Comparison of ENCODE assay signal across 23 cellular contexts in the genomic region with DNA sequence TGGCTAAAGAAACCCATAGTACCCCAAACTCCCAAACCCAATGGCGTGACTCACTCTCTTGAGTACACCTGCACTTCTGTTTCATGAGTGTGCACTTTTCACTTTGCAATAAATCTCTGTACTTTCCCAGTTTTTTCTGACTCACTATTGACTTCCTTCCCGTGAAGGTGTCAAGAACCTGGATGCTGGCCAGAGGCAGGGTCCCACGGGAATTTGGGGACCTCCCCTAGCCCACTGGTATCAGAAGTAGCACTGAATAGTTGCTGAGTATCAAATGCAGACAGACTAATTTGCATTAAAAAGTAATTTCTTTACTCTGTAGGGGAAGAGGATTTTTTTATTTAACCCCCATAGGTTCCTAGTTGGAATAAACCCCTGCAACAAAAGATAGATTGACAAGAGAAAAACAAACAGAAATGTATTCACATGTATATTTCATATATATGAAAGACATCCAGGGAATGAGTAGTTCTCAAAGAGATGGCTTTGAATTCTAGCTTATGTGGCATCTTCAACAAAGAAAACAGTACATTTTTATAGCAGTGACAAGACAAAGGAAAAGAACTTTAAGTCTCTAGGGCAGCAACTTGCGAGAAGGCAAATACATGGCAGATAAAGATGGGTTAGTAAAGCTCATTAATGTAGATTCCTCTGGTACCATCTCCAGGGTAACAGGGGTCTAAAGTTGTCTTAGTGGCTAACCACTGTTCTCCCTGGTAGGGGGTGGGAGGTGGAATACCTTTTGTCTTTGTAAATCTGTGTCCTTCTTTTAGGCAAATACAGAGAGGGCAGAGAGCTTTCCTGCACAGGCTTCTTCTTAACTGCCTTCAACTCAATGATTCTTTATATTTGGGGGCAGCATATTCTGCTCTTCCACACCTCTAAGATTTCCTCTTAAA.
DNase-seq lines count a peak whose midpoint lies in the region; ATAC-seq and TF ChIP-seq lines count a peak whose summit lies in the region.
"Had no signal": no experiment of that assay in that cellular context is flagged by ENCODE, and none has a peak within 500 bp of the region (broad histone marks: within the 10 kb centered on the region; RNA-seq: fewer than 3 reads in every experiment).

No MANE protein-coding gene starts in this region.

- H3K4me3 Mint-ChIP-seq in endodermal cell (no peak overlapping the region), neural progenitor cell (no peak overlapping the region)
- H3K4me3 Mint-ChIP-seq in activated CD8-positive, alpha-beta T cell treated with anti-CD3 and anti-CD28 coated beads for 36 hours: no peak overlapping the region
- H3K4me3 Mint-ChIP-seq: CD8-positive, alpha-beta memory T cell had no signal

- no peak overlapping the region for H3K4me3 ChIP-seq in endodermal cell (ENCODE audit: low read length)
- H3K4me3 ChIP-seq in neural progenitor cell: no peak overlapping the region
- H3K4me3 ChIP-seq: MG63, Peyer's patch, SJCRH30 had no signal

- H3K4me1 Mint-ChIP-seq in endodermal cell: peaks cover 14% of the 10 kb centered on the region
- peaks cover 20% of the 10 kb centered on the region for H3K4me1 Mint-ChIP-seq in neural progenitor cell
- H3K4me1 Mint-ChIP-seq in activated CD8-positive, alpha-beta T cell treated with anti-CD3 and anti-CD28 coated beads for 36 hours (ENCODE audit: low read depth): no peaks in the 10 kb centered on the region
- H3K4me1 Mint-ChIP-seq: CD8-positive, alpha-beta memory T cell had no signal

- H3K36me3 ChIP-seq in endodermal cell (ENCODE audit: control insufficient read depth, insufficient read depth, low read length) (no peaks in the 10 kb centered on the region), neural progenitor cell (no peaks in the 10 kb centered on the region)
- H3K36me3 ChIP-seq: MG63, Peyer's patch, SJCRH30 had no signal

- intact Hi-C loops in activated CD8-positive, alpha-beta T cell treated with anti-CD3 and anti-CD28 coated beads for 36 hours (cut with micrococcal nuclease): no loop called here

- H3K9me3 ChIP-seq in endodermal cell (ENCODE audit: control insufficient read depth, low read length) (no peaks in the 10 kb centered on the region), neural progenitor cell (ENCODE audit: low read depth) (no peaks in the 10 kb centered on the region)
- H3K9me3 ChIP-seq: MG63, Peyer's patch, SJCRH30 had no signal

- H2AFZ ChIP-seq in neural progenitor cell (replicated peaks): no peak overlapping the region

- H3K27me3 Mint-ChIP-seq in endodermal cell (ENCODE audit: insufficient read depth) (no peaks in the 10 kb centered on the region), neural progenitor cell (ENCODE audit: insufficient read depth, low read depth) (no peaks in the 10 kb centered on the region)
- H3K27me3 Mint-ChIP-seq in activated CD8-positive, alpha-beta T cell treated with anti-CD3 and anti-CD28 coated beads for 36 hours: no peaks in the 10 kb centered on the region
- H3K27me3 Mint-ChIP-seq: CD8-positive, alpha-beta memory T cell had no signal

- no peaks in the 10 kb centered on the region for H3K27me3 ChIP-seq in endodermal cell (ENCODE audit: control insufficient read depth, insufficient read depth, low read length, poor library complexity, severe bottlenecking)
- no peaks in the 10 kb centered on the region for H3K27me3 ChIP-seq in neural progenitor cell
- H3K27me3 ChIP-seq: MG63, Peyer's patch, SJCRH30 had no signal

- no peak for TF ChIP-seq CTCF in endodermal cell (conservative IDR thresholded peaks at IDR 0.05)
- TF ChIP-seq CTCF in neural progenitor cell (IDR thresholded peaks at IDR 0.05): no peak
- TF ChIP-seq CTCF in activated CD8-positive, alpha-beta T cell treated with anti-CD3 and anti-CD28 coated beads for 36 hours (IDR thresholded peaks at IDR 0.05): no peak

- H3K27ac ChIP-seq in endodermal cell (ENCODE audit: low read depth, low read length): peak overlapping the region; percentile 6
- H3K27ac ChIP-seq in neural progenitor cell: no peak overlapping the region
- H3K27ac ChIP-seq: Peyer's patch, SJCRH30 had no signal

- no peaks in the 10 kb centered on the region for H4K20me1 ChIP-seq in neural progenitor cell (ENCODE audit: low read depth)

- H3K36me3 Mint-ChIP-seq in endodermal cell (ENCODE audit: low read depth) (no peaks in the 10 kb centered on the region), neural progenitor cell (no peaks in the 10 kb centered on the region)
- no peaks in the 10 kb centered on the region for H3K36me3 Mint-ChIP-seq in activated CD8-positive, alpha-beta T cell treated with anti-CD3 and anti-CD28 coated beads for 36 hours (ENCODE audit: low read depth)
- H3K36me3 Mint-ChIP-seq: CD8-positive, alpha-beta memory T cell had no signal

- DNase-seq in DMS53 (lab: John Stamatoyannopoulos, UW) (peak; percentile 10), DMS53 treated with DMSO at 0.1 percent for 48 hours (lab: John Stamatoyannopoulos, UW; ENCODE audit: unreplicated experiment) (no peak), HT1080 (ENCODE audit: low read depth) (peak; percentile 13), endodermal cell (peak; percentile 50), neural progenitor cell (ENCODE audit: low spot score) (peak; percentile 39), HT-29 (ENCODE audit: low spot score) (no peak)
- no peak for DNase-seq in activated CD8-positive, alpha-beta T cell treated with anti-CD3 and anti-CD28 coated beads for 36 hours
- DNase-seq: 8988T; AML-193; C1 segment of cervical spinal cord; CD8-positive, alpha-beta memory T cell; DMS79 treated with DMSO at 0.1 percent for 48 hours; GOT3; Kasumi-1; MG63; NCI-H1694 treated with DMSO at 0.1 percent for 48 hours; NCI-H2107; NCI-H2227 treated with DMSO at 0.1 percent for 48 hours; NCI-H524; NCI-H82; Peyer's patch; SJCRH30; T-helper 1 cell had no signal

- CTCF ChIA-PET in activated CD8-positive, alpha-beta T cell treated with anti-CD3 and anti-CD28 coated beads for 36 hours (lab: Charles Lee): no interaction called here

- H3K9ac ChIP-seq in endodermal cell (ENCODE audit: extremely low read depth, low read length, poor library complexity, severe bottlenecking) (no peak overlapping the region), neural progenitor cell (no peak overlapping the region)

- ATAC-seq in activated CD8-positive, alpha-beta T cell treated with anti-CD3 and anti-CD28 coated beads for 36 hours: no peak

- no peaks in the 10 kb centered on the region for H3K79me2 ChIP-seq in neural progenitor cell (ENCODE audit: low read depth)

- peak overlapping the region; percentile 41 for H3K4me2 ChIP-seq in neural progenitor cell

- WGBS in endodermal cell (ENCODE audit: insufficient coverage in 1 of 2, insufficient read length in 1 of 2), 2 experiments: 75 to 83% methylated on average over 3 to 4 of the region's 4 CpGs

- H3K4me1 ChIP-seq in endodermal cell (ENCODE audit: control insufficient read depth, insufficient read depth, low read length): no peaks in the 10 kb centered on the region
- H3K4me1 ChIP-seq in neural progenitor cell: peaks cover 22% of the 10 kb centered on the region
- H3K4me1 ChIP-seq: Peyer's patch, SJCRH30 had no signal

- H3K9me3 Mint-ChIP-seq in endodermal cell (no peaks in the 10 kb centered on the region), neural progenitor cell (no peaks in the 10 kb centered on the region)
- H3K9me3 Mint-ChIP-seq in activated CD8-positive, alpha-beta T cell treated with anti-CD3 and anti-CD28 coated beads for 36 hours: no peaks in the 10 kb centered on the region

- H3K27ac Mint-ChIP-seq in endodermal cell (no peak overlapping the region), neural progenitor cell (no peak overlapping the region)
- H3K27ac Mint-ChIP-seq in activated CD8-positive, alpha-beta T cell treated with anti-CD3 and anti-CD28 coated beads for 36 hours: no peak overlapping the region
- H3K27ac Mint-ChIP-seq: CD8-positive, alpha-beta memory T cell had no signal

- POLR2A ChIA-PET in activated CD8-positive, alpha-beta T cell treated with anti-CD3 and anti-CD28 coated beads for 36 hours (lab: Charles Lee): no interaction called here

- H3F3A ChIP-seq in neural progenitor cell (ENCODE audit: low read depth): no peaks in the 10 kb centered on the region

Comparison
In these comparisons a context has a peak if more than half of its experiments do, and no peak if none do; other contexts are left out.
1. DNase-seq: peak in DMS53 (single experiment), HT1080 (single experiment), endodermal cell (single experiment) and neural progenitor cell (single experiment); none in DMS53 treated with DMSO at 0.1 percent for 48 hours (single experiment), activated CD8-positive, alpha-beta T cell treated with anti-CD3 and anti-CD28 coated beads for 36 hours (single experiment) and HT-29 (single experiment).